In the genomic region with DNA sequence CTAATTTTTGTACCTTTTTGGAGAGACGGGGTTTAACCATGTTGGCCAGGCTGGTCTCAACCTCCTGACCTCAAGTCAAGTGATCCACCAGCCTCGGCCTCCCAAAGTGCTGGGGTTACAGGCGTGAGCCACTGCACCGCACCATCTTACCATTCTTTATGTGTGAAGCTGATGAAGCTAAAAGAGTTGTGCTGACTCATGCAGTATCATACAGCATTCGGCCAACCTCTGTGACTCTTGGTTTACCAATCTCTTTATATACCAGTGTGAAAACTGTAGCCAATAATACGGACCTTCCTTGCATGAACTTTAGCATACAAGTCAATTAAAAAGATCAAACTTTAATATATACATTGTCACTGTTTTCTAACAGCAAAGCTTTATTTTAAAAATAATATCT, we compare ENCODE assay signal across 2 cellular contexts.
TF ChIP-seq lines count a peak whose summit lies in the region.

No MANE protein-coding gene starts in this region.

TF ChIP-seq in GM23338, 12 proteins besides CTCF, POLR2A, EP300 and RAD21:
- no peak for TF ChIP-seq ZNF114 (CRISPR knock-in tag; IDR thresholded peaks at IDR 0.05)
- no peak for TF ChIP-seq POLR2AphosphoS5 (IDR thresholded peaks at IDR 0.05; ENCODE audit: low read depth)

TF ChIP-seq in K562, 482 proteins besides CTCF, POLR2A, EP300 and RAD21:
- TF ChIP-seq RHOXF2B (CRISPR knock-in tag; conservative IDR thresholded peaks at IDR 0.05) (no peak), EZH2 (IDR thresholded peaks at IDR 0.05; ENCODE audit: borderline replicate concordance, low read depth, low read length) (no peak), ZNF24 (IDR thresholded peaks at IDR 0.05) (no peak), TFAM (CRISPR knock-in tag; conservative IDR thresholded peaks at IDR 0.05) (no peak), MAFG (tag; conservative IDR thresholded peaks at IDR 0.05) (0 out of 2 replicates have a peak, but pooled peaks have one; percentile 6), BACH1 (tag; IDR thresholded peaks at IDR 0.05) (no peak)
